Comparison of ENCODE assay signal across 21 cellular contexts in the genomic region with DNA sequence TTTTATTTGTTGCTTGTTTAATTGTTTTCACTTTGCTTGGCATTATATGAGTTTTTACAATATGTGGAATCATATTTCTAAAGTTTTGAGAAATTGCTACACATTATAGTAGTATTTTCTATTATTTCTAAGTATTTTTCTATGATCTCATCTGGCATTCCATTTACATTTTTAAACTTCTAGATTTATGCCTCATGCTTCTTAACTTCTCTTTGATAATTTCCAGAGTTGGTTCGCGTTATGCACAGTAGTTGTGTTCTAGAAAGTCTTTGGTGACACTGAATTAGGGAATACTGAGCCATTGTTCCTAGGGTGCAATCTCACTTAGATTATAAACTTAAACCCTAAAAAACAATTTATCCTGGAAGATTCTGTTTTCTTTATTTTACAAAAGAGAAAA.
"Had no signal": no experiment of that assay in that cellular context is flagged by ENCODE, and none has a peak within 500 bp of the region (broad histone marks: within the 10 kb centered on the region; RNA-seq: fewer than 3 reads in every experiment).

No MANE protein-coding gene starts in this region.

- H3K4me1 ChIP-seq: esophagus muscularis mucosa, foreskin keratinocyte, left ventricle myocardium inferior, lower lobe of right lung, stomach, transverse colon had no signal

- ATAC-seq: foreskin keratinocyte, lower lobe of right lung had no signal

- H3K36me3 ChIP-seq: esophagus muscularis mucosa, left ventricle myocardium inferior, lower lobe of right lung, stomach, thoracic aorta, transverse colon had no signal

- DNase-seq: cortex of kidney; effector memory CD4-positive, alpha-beta T cell; foreskin keratinocyte; kidney; left cardiac atrium; left ventricle myocardium inferior; lower lobe of right lung; naive B cell; nephron progenitor cell; posterior cingulate gyrus; stimulated activated CD4-positive, alpha-beta T cell treated with anti-CD3 and anti-CD28 coated beads, Interleukin-12 subunit alpha, Interleukin-12 subunit beta, amount 100 ng/mL, for 4 hours; stimulated activated naive CD4-positive, alpha-beta T cell; stomach; substantia nigra; transverse colon had no signal

- H3K4me1 Mint-ChIP-seq: memory B cell, naive B cell had no signal

- H3K36me3 Mint-ChIP-seq: memory B cell, naive B cell had no signal

- H3K4me2 ChIP-seq: hepatocyte had no signal

- H3K27me3 Mint-ChIP-seq: memory B cell, naive B cell had no signal

- H3K4me3 Mint-ChIP-seq: memory B cell, naive B cell, nephron progenitor cell had no signal

- H3K27ac Mint-ChIP-seq: memory B cell, naive B cell, nephron progenitor cell had no signal

- H3K9me3 ChIP-seq: esophagus muscularis mucosa, left ventricle myocardium inferior, lower lobe of right lung, stomach, thoracic aorta, transverse colon had no signal

- H2AFZ ChIP-seq: hepatocyte had no signal

- H3K4me3 ChIP-seq: esophagus muscularis mucosa, hepatocyte, left ventricle myocardium inferior, lower lobe of right lung, skin epidermis, stomach, thoracic aorta, transverse colon had no signal

- H3K27me3 ChIP-seq: esophagus muscularis mucosa, foreskin keratinocyte, hepatocyte, stomach, transverse colon had no signal

- H3K27ac ChIP-seq: epithelial cell of prostate, esophagus muscularis mucosa, foreskin keratinocyte, hepatocyte, left ventricle myocardium inferior, lower lobe of right lung, stomach, thoracic aorta, transverse colon had no signal

- H3K9me3 Mint-ChIP-seq: naive B cell, nephron progenitor cell had no signal
